28 cellular contexts compared by ENCODE assay signal in the genomic region with DNA sequence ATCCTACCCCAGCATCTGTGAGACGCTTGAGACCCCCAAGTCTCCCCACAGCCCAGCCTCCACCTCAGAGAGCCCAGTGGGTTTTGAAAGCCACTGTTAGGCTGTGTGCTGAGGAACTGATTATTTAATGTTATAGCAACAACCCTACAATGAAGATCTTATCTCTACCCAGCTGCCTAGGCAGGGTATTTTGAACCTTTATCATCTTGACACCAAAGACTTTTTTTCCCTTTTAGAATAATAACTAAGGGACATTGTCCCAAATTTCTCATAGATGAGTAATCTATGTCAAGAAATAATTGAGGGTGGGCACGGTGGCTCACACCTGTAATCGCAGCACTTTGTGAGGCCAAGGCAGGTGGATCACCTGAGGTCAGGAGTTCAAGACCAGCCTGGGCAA. TPM values are rescaled to one million over a fixed set of nuclear protein-coding genes. Genes with fewer than 3 reads are reported as not detected.
DNase-seq lines count a peak whose midpoint lies in the region; ATAC-seq and TF ChIP-seq lines count a peak whose summit lies in the region.
"Had no signal": no experiment of that assay in that cellular context is flagged by ENCODE, and none has a peak within 500 bp of the region (broad histone marks: within the 10 kb centered on the region; RNA-seq: fewer than 3 reads in every experiment).

No MANE protein-coding gene starts in this region.

- H3K36me3 ChIP-seq in SK-N-SH (replicated peaks in 1 of 2; ENCODE audit: control insufficient read depth in 1 of 2, insufficient read depth in 2 of 2, low read length in 1 of 2) (peaks cover 37 to 43% of the 10 kb centered on the region in 2 experiments), KOPT-K1 (ENCODE audit: insufficient read depth, low read length) (peaks cover 79% of the 10 kb centered on the region), neutrophil (peaks cover 53% of the 10 kb centered on the region)

- no peaks in the 10 kb centered on the region for H3K27me3 ChIP-seq in SK-N-SH (ENCODE audit: insufficient read depth)
- no peaks in the 10 kb centered on the region for H3K27me3 ChIP-seq in neutrophil

- H3K4me1 ChIP-seq in SK-N-SH (ENCODE audit: control insufficient read depth in 1 of 2, insufficient read depth in 2 of 2, low read depth in 1 of 2, low read length in 1 of 2) (peaks cover 8 to 33% of the 10 kb centered on the region in 2 experiments; a peak in 3 of 4 replicates), neutrophil (ENCODE audit: control insufficient read depth in 1 of 2, insufficient read depth in 1 of 2, low read depth in 1 of 2, low read length in 1 of 2) (peaks cover 46 to 48% of the 10 kb centered on the region in 2 experiments)

- no peak overlapping the region for H3K4me3 Mint-ChIP-seq in activated T-helper 17 cell treated with anti-CD3 and anti-CD28 coated beads, Interleukin-2, amount 50 U/mL, for 72 hours
- H3K4me3 Mint-ChIP-seq: B cell, GM23338, H9 had no signal

- no peak overlapping the region for H3K4me2 ChIP-seq in SK-N-SH
- H3K4me2 ChIP-seq: GM23338 had no signal

- H3K9me2 ChIP-seq in SK-N-SH: no peaks in the 10 kb centered on the region

- no peak overlapping the region for H2AFZ ChIP-seq in SK-N-SH (ENCODE audit: low read depth)
- H2AFZ ChIP-seq: GM23338 had no signal

- peaks cover 54% of the 10 kb centered on the region for H3F3A ChIP-seq in SK-N-SH (replicated peaks; ENCODE audit: insufficient read depth)

- H3K4me3 ChIP-seq in SK-N-SH (ENCODE audit: low read depth in 2 of 2, low read length in 1 of 2): no peak overlapping the region
- H3K4me3 ChIP-seq in neutrophil (ENCODE audit: low read depth in 1 of 2, low read length in 1 of 2): no peak overlapping the region
- H3K4me3 ChIP-seq: GM23338 had no signal

- H3K9me3 ChIP-seq in SK-N-SH (no peaks in the 10 kb centered on the region), KOPT-K1 (ENCODE audit: insufficient read depth, low read length, poor library complexity, severe bottlenecking) (no peaks in the 10 kb centered on the region), neutrophil (no peaks in the 10 kb centered on the region)

- POLR2A ChIA-PET in SK-N-SH (lab: Yijun Ruan, JAX): no interaction called here

- ATAC-seq in SK-N-SH treated with all-trans-retinoic acid at 6 μM for 48 hours: no peak
- ATAC-seq in activated T-helper 17 cell treated with anti-CD3 and anti-CD28 coated beads, Interleukin-2, amount 50 U/mL, for 72 hours (replicated peaks): no peak
- no peak for ATAC-seq in HG03442 (IDR thresholded peaks at IDR 0.05; ENCODE audit: unreplicated experiment)
- ATAC-seq in GM19463 (IDR thresholded peaks at IDR 0.05; ENCODE audit: unreplicated experiment): no peak
- ATAC-seq: GM23338, PC-3 had no signal

- CTCF ChIA-PET in SK-N-SH (lab: Yijun Ruan, JAX): interaction anchor here (1.5 to 14.2 kb wide), 3 partner anchors 17 to 72 kb away, joined by 4 to 177 read pairs (median 60); no protein-coding TSS in a partner anchor

- no peaks in the 10 kb centered on the region for H3K27me3 Mint-ChIP-seq in activated T-helper 17 cell treated with anti-CD3 and anti-CD28 coated beads, Interleukin-2, amount 50 U/mL, for 72 hours
- H3K27me3 Mint-ChIP-seq: B cell had no signal

- H3K79me2 ChIP-seq in SK-N-SH (ENCODE audit: insufficient read depth): peaks cover 36% of the 10 kb centered on the region

- peaks cover 93% of the 10 kb centered on the region for H3K36me3 Mint-ChIP-seq in activated T-helper 17 cell treated with anti-CD3 and anti-CD28 coated beads, Interleukin-2, amount 50 U/mL, for 72 hours (ENCODE audit: low read depth)

- peak overlapping the region; percentile 58 for H3K27ac Mint-ChIP-seq in activated T-helper 17 cell treated with anti-CD3 and anti-CD28 coated beads, Interleukin-2, amount 50 U/mL, for 72 hours
- H3K27ac Mint-ChIP-seq: B cell, GM23338 had no signal

- WGBS in SK-N-SH (ENCODE audit: low lambda C conversion rate): 94% methylated on average over 3 of the region's 3 CpGs

- H3K9ac ChIP-seq in SK-N-SH: no peak overlapping the region

- no peak for TF ChIP-seq RAD21 in SK-N-SH (IDR thresholded peaks at IDR 0.05; ENCODE audit: low read length)

- no peaks in the 10 kb centered on the region for H4K20me1 ChIP-seq in SK-N-SH (ENCODE audit: insufficient read depth)

- TF ChIP-seq CTCF in SK-N-SH (IDR thresholded peaks at IDR 0.05) (no peak), neutrophil (IDR thresholded peaks at IDR 0.05) (no peak)

- DNase-seq in SK-N-SH: no peak
- no peak for DNase-seq in cerebellar cortex (ENCODE audit: low spot score)
- DNase-seq: Calu3; DMS79 treated with DMSO at 0.1 percent for 48 hours; H9; IMR-90; KG1; NCI-H1048; NCI-H1417; NCI-H1694; NCI-H2029 treated with DMSO at 0.1 percent for 48 hours; NCI-H446 treated with DMSO at 0.1 percent for 48 hours; NCI-H526; NCI-H82; NK-92 treated with Interleukin-12 subunit alpha and Interleukin-12 subunit beta, amount 100 ng/mL, for 24 hours; PC-3; RPMI8226; SHP77 had no signal

- H3K9me3 Mint-ChIP-seq in activated T-helper 17 cell treated with anti-CD3 and anti-CD28 coated beads, Interleukin-2, amount 50 U/mL, for 72 hours: no peaks in the 10 kb centered on the region
- H3K9me3 Mint-ChIP-seq: GM23338, H9 had no signal

- TF ChIP-seq EP300 in SK-N-SH (IDR thresholded peaks at IDR 0.05; ENCODE audit: borderline replicate concordance in 1 of 2, low read depth in 1 of 2, low read length in 1 of 2): no peak

- H3K27ac ChIP-seq in SK-N-SH (ENCODE audit: low read depth in 2 of 2, low read length in 1 of 2) (peak overlapping the region in 1 of 2 experiments; percentile 96; a peak in 1 of 4 replicates), KOPT-K1 (ENCODE audit: low read depth, low read length, poor library complexity, severe bottlenecking) (peak overlapping the region; percentile 46), neutrophil (peak overlapping the region; percentile 39)
- H3K27ac ChIP-seq: 22Rv1, C4-2B had no signal

- peaks cover 27% of the 10 kb centered on the region for H3K4me1 Mint-ChIP-seq in activated T-helper 17 cell treated with anti-CD3 and anti-CD28 coated beads, Interleukin-2, amount 50 U/mL, for 72 hours
- H3K4me1 Mint-ChIP-seq: GM23338, H9 had no signal

TF ChIP-seq in SK-N-SH, 30 proteins besides CTCF, POLR2A, EP300 and RAD21:
- TF ChIP-seq, protein P1, sequence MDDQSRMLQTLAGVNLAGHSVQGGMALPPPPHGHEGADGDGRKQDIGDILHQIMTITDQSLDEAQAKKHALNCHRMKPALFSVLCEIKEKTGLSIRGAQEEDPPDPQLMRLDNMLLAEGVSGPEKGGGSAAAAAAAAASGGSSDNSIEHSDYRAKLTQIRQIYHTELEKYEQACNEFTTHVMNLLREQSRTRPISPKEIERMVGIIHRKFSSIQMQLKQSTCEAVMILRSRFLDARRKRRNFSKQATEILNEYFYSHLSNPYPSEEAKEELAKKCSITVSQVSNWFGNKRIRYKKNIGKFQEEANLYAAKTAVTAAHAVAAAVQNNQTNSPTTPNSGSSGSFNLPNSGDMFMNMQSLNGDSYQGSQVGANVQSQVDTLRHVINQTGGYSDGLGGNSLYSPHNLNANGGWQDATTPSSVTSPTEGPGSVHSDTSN (IDR thresholded peaks at IDR 0.05): peak; percentile 30; the same call in 1 of the 2 replicates
- TF ChIP-seq, protein P2, sequence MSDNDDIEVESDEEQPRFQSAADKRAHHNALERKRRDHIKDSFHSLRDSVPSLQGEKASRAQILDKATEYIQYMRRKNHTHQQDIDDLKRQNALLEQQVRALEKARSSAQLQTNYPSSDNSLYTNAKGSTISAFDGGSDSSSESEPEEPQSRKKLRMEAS (IDR thresholded peaks at IDR 0.05; ENCODE audit: low read depth): no peak

TF ChIP-seq in SK-N-SH treated with all-trans-retinoic acid at 6 μM for 48 hours, 23 proteins besides CTCF, POLR2A, EP300 and RAD21 (continues in another document):
- no peak for TF ChIP-seq PPARA (CRISPR knock-in tag; IDR thresholded peaks at IDR 0.05; ENCODE audit: borderline replicate concordance)
- no peak for TF ChIP-seq ZNF8 (CRISPR knock-in tag; IDR thresholded peaks at IDR 0.05)
- no peak for TF ChIP-seq ISL1 (CRISPR knock-in tag; IDR thresholded peaks at IDR 0.05)
- TF ChIP-seq CSDC2 (CRISPR knock-in tag; IDR thresholded peaks at IDR 0.05): no peak
- no peak for TF ChIP-seq ZNF565 (CRISPR knock-in tag; conservative IDR thresholded peaks at IDR 0.05; ENCODE audit: low read depth)
- no peak for TF ChIP-seq ZNF70 (CRISPR knock-in tag; IDR thresholded peaks at IDR 0.05)
- TF ChIP-seq ZFP3 (CRISPR knock-in tag; IDR thresholded peaks at IDR 0.05): no peak
- no peak for TF ChIP-seq TCF4 (CRISPR knock-in tag; IDR thresholded peaks at IDR 0.05; ENCODE audit: borderline replicate concordance)
- TF ChIP-seq OSR1 (CRISPR knock-in tag; IDR thresholded peaks at IDR 0.05): no peak
- TF ChIP-seq, protein P3, sequence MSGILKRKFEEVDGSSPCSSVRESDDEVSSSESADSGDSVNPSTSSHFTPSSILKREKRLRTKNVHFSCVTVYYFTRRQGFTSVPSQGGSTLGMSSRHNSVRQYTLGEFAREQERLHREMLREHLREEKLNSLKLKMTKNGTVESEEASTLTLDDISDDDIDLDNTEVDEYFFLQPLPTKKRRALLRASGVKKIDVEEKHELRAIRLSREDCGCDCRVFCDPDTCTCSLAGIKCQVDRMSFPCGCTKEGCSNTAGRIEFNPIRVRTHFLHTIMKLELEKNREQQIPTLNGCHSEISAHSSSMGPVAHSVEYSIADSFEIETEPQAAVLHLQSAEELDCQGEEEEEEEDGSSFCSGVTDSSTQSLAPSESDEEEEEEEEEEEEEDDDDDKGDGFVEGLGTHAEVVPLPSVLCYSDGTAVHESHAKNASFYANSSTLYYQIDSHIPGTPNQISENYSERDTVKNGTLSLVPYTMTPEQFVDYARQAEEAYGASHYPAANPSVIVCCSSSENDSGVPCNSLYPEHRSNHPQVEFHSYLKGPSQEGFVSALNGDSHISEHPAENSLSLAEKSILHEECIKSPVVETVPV (CRISPR knock-in tag; IDR thresholded peaks at IDR 0.05): no peak
- TF ChIP-seq RARB (CRISPR knock-in tag; IDR thresholded peaks at IDR 0.05): no peak
- TF ChIP-seq SNAI2 (CRISPR knock-in tag; IDR thresholded peaks at IDR 0.05): no peak

RNA-seq across cellular contexts. Expression of a gene that starts 26.2 kb away (rescaled TPM):
- 160 and 176 TPM in 2 replicates for polyA plus RNA-seq in SK-N-SH (2012; rRNA removed)
- 86.0 and 123 TPM in 2 replicates for polyA plus RNA-seq in SK-N-SH (2012; cell fraction: cytosol; rRNA removed)
- 153 and 200 TPM in 2 replicates for polyA plus RNA-seq in SK-N-SH (2012; cell fraction: nucleus; rRNA removed)
- total RNA-seq in activated T-helper 17 cell treated with anti-CD3 and anti-CD28 coated beads, Interleukin-2, amount 50 U/mL, for 72 hours: 100 to 1,000 TPM; 129 to 164 TPM
